2 cellular contexts compared by ENCODE assay signal in the genomic region with DNA sequence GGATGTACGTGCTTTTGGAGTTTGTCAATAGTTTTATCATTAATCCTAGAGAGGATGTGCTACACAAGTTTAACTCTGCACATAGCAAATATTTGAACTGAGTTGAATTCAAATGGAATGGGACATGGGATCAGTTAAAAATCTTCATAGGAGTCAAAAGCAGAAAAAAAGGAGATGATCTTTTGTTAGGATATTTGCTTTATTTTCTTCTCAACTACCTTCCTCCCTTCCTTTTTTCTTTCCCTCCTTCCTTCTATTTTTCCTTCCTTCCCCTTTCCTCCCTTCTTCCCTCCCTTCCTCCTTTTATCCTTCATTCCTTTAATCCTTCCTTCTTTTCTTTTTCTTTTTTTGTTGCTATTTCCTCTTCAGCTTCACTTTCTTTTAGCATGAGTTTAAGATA.
TF ChIP-seq lines count a peak whose summit lies in the region.

No MANE protein-coding gene starts in this region.

TF ChIP-seq in HEK293, 187 proteins besides CTCF, POLR2A, EP300 and RAD21:
- TF ChIP-seq ZNF239 (tag by site-specific recombination; IDR thresholded peaks at IDR 0.05) (no peak), ZNF37A (tag by site-specific recombination; IDR thresholded peaks at IDR 0.05) (no peak), ZNF366 (tag by site-specific recombination; conservative IDR thresholded peaks at IDR 0.05) (0 out of 2 replicates have a peak, but pooled peaks have one; percentile 28), ZNF23 (tag by site-specific recombination; IDR thresholded peaks at IDR 0.05; ENCODE audit: borderline replicate concordance) (no peak), ZNF133 (tag by site-specific recombination; IDR thresholded peaks at IDR 0.05) (no peak)
- TF ChIP-seq, protein P1, sequence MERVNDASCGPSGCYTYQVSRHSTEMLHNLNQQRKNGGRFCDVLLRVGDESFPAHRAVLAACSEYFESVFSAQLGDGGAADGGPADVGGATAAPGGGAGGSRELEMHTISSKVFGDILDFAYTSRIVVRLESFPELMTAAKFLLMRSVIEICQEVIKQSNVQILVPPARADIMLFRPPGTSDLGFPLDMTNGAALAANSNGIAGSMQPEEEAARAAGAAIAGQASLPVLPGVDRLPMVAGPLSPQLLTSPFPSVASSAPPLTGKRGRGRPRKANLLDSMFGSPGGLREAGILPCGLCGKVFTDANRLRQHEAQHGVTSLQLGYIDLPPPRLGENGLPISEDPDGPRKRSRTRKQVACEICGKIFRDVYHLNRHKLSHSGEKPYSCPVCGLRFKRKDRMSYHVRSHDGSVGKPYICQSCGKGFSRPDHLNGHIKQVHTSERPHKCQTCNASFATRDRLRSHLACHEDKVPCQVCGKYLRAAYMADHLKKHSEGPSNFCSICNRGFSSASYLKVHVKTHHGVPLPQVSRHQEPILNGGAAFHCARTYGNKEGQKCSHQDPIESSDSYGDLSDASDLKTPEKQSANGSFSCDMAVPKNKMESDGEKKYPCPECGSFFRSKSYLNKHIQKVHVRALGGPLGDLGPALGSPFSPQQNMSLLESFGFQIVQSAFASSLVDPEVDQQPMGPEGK (tag by site-specific recombination; IDR thresholded peaks at IDR 0.05), result no peak
- TF ChIP-seq, protein P2, sequence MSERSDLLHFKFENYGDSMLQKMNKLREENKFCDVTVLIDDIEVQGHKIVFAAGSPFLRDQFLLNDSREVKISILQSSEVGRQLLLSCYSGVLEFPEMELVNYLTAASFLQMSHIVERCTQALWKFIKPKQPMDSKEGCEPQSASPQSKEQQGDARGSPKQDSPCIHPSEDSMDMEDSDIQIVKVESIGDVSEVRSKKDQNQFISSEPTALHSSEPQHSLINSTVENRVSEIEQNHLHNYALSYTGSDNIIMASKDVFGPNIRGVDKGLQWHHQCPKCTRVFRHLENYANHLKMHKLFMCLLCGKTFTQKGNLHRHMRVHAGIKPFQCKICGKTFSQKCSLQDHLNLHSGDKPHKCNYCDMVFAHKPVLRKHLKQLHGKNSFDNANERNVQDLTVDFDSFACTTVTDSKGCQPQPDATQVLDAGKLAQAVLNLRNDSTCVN (tag by site-specific recombination; optimal IDR thresholded peaks at IDR 0.05), result no peak
- TF ChIP-seq, protein P3, sequence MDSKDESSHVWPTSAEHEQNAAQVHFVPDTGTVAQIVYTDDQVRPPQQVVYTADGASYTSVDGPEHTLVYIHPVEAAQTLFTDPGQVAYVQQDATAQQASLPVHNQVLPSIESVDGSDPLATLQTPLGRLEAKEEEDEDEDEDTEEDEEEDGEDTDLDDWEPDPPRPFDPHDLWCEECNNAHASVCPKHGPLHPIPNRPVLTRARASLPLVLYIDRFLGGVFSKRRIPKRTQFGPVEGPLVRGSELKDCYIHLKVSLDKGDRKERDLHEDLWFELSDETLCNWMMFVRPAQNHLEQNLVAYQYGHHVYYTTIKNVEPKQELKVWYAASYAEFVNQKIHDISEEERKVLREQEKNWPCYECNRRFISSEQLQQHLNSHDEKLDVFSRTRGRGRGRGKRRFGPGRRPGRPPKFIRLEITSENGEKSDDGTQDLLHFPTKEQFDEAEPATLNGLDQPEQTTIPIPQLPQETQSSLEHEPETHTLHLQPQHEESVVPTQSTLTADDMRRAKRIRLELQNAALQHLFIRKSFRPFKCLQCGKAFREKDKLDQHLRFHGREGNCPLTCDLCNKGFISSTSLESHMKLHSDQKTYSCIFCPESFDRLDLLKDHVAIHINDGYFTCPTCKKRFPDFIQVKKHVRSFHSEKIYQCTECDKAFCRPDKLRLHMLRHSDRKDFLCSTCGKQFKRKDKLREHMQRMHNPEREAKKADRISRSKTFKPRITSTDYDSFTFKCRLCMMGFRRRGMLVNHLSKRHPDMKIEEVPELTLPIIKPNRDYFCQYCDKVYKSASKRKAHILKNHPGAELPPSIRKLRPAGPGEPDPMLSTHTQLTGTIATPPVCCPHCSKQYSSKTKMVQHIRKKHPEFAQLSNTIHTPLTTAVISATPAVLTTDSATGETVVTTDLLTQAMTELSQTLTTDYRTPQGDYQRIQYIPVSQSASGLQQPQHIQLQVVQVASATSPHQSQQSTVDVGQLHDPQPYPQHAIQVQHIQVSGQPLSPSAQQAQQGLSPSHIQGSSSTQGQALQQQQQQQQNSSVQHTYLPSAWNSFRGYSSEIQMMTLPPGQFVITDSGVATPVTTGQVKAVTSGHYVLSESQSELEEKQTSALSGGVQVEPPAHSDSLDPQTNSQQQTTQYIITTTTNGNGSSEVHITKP (tag by site-specific recombination; IDR thresholded peaks at IDR 0.05), result no peak

TF ChIP-seq in H1, 55 proteins besides CTCF, POLR2A, EP300 and RAD21:
- no peak for TF ChIP-seq CBX8 (IDR thresholded peaks at IDR 0.05; ENCODE audit: borderline replicate concordance, low read depth, low read length)
